1 cellular context compared by ENCODE assay signal in the genomic region with DNA sequence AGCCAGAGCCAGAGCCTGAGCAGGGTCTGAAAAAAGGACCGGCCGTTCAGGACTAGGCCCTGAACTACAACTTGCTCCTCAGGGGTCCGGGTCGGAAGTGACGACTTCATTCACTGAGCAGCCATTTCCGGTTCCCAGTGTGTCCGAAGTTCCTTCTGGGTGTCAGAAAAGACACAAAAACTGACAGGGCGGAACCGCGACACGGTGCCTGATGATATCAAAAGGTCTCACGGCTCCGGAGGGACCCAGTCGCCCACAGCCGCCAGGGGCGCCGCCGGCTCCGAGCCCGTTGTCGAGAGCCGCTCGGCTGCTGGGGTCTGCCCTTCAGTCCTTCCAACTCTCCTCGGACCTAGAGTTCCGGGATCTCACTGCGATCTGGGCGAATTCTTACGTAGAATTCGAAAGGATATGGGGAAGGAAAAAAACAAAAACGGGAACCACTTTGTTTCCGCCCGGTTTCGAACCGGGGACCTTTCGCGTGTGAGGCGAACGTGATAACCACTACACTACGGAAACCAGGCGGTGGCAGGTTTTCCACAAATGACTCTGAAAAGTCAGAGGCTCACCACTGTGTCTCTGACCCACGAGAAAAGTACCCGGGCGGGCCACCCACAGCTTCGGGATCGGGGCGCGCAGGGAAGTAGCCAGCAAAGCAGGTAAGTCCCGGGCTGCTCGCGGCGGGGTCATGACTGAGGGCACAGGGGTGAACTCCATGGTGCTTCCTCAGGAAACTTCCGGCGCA.
TF ChIP-seq lines count a peak whose summit lies in the region.

No MANE protein-coding gene starts in this region.

TF ChIP-seq in HepG2, 621 proteins besides CTCF, POLR2A, EP300 and RAD21 (continued from another document and continues in another):
- TF ChIP-seq EHMT2 (IDR thresholded peaks at IDR 0.05; ENCODE audit: borderline replicate concordance, low read depth, low read length) (no peak), FOXK2 (IDR thresholded peaks at IDR 0.05) (no peak), ZBTB42 (CRISPR knock-in tag; IDR thresholded peaks at IDR 0.05) (peak; percentile 27; the same call in 1 of the 2 replicates), TBX3 (IDR thresholded peaks at IDR 0.05; ENCODE audit: borderline replicate concordance) (0 out of 2 replicates have a peak, but pooled peaks have one; percentile 32), PHF8 (CRISPR knock-in tag; IDR thresholded peaks at IDR 0.05) (peak; percentile 82), ZNF430 (CRISPR knock-in tag; IDR thresholded peaks at IDR 0.05) (peak; percentile 88), MXI1 (IDR thresholded peaks at IDR 0.05; ENCODE audit: borderline replicate concordance, low read depth, low read length) (no peak), ZNF550 (CRISPR knock-in tag; IDR thresholded peaks at IDR 0.05; ENCODE audit: borderline replicate concordance) (no peak), CREM (IDR thresholded peaks at IDR 0.05) (peak; percentile 86), CREM (CRISPR knock-in tag; IDR thresholded peaks at IDR 0.05) (no peak), SAFB2 (CRISPR knock-in tag; IDR thresholded peaks at IDR 0.05; ENCODE audit: borderline replicate concordance, low read depth) (no peak), ZFP1 (CRISPR knock-in tag; IDR thresholded peaks at IDR 0.05) (peak; percentile 57; the same call in 1 of the 2 replicates), ZNF136 (CRISPR knock-in tag; IDR thresholded peaks at IDR 0.05; ENCODE audit: low read depth) (peak; percentile 94), ZNF343 (CRISPR knock-in tag; IDR thresholded peaks at IDR 0.05) (no peak), ARHGAP35 (CRISPR knock-in tag; IDR thresholded peaks at IDR 0.05; ENCODE audit: borderline replicate concordance) (peak; percentile 38; the same call in 1 of the 2 replicates), NKX3-1 (CRISPR knock-in tag; IDR thresholded peaks at IDR 0.05) (no peak), ZMYM4 (CRISPR knock-in tag; IDR thresholded peaks at IDR 0.05) (peak; percentile 38; the same call in 1 of the 2 replicates), ZSCAN22 (CRISPR knock-in tag; IDR thresholded peaks at IDR 0.05) (0 out of 2 replicates have a peak, but pooled peaks have one; percentile 5), SKI (IDR thresholded peaks at IDR 0.05; ENCODE audit: partially characterized antibody) (peak; percentile 46), ZNF446 (CRISPR knock-in tag; IDR thresholded peaks at IDR 0.05) (peak; percentile 84; the same call in 1 of the 2 replicates), ZNF670 (CRISPR knock-in tag; IDR thresholded peaks at IDR 0.05; ENCODE audit: borderline replicate concordance) (no peak), PCBP1 (IDR thresholded peaks at IDR 0.05; ENCODE audit: borderline replicate concordance, low read depth, low read length) (no peak), TAF1 (CRISPR knock-in tag; IDR thresholded peaks at IDR 0.05) (peak; percentile 79), PLRG1 (conservative IDR thresholded peaks at IDR 0.05) (no peak)
- TF ChIP-seq, protein P1, sequence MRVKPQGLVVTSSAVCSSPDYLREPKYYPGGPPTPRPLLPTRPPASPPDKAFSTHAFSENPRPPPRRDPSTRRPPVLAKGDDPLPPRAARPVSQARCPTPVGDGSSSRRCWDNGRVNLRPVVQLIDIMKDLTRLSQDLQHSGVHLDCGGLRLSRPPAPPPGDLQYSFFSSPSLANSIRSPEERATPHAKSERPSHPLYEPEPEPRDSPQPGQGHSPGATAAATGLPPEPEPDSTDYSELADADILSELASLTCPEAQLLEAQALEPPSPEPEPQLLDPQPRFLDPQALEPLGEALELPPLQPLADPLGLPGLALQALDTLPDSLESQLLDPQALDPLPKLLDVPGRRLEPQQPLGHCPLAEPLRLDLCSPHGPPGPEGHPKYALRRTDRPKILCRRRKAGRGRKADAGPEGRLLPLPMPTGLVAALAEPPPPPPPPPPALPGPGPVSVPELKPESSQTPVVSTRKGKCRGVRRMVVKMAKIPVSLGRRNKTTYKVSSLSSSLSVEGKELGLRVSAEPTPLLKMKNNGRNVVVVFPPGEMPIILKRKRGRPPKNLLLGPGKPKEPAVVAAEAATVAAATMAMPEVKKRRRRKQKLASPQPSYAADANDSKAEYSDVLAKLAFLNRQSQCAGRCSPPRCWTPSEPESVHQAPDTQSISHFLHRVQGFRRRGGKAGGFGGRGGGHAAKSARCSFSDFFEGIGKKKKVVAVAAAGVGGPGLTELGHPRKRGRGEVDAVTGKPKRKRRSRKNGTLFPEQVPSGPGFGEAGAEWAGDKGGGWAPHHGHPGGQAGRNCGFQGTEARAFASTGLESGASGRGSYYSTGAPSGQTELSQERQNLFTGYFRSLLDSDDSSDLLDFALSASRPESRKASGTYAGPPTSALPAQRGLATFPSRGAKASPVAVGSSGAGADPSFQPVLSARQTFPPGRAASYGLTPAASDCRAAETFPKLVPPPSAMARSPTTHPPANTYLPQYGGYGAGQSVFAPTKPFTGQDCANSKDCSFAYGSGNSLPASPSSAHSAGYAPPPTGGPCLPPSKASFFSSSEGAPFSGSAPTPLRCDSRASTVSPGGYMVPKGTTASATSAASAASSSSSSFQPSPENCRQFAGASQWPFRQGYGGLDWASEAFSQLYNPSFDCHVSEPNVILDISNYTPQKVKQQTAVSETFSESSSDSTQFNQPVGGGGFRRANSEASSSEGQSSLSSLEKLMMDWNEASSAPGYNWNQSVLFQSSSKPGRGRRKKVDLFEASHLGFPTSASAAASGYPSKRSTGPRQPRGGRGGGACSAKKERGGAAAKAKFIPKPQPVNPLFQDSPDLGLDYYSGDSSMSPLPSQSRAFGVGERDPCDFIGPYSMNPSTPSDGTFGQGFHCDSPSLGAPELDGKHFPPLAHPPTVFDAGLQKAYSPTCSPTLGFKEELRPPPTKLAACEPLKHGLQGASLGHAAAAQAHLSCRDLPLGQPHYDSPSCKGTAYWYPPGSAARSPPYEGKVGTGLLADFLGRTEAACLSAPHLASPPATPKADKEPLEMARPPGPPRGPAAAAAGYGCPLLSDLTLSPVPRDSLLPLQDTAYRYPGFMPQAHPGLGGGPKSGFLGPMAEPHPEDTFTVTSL (CRISPR knock-in tag; IDR thresholded peaks at IDR 0.05; ENCODE audit: borderline replicate concordance): no peak
- TF ChIP-seq, protein P2, sequence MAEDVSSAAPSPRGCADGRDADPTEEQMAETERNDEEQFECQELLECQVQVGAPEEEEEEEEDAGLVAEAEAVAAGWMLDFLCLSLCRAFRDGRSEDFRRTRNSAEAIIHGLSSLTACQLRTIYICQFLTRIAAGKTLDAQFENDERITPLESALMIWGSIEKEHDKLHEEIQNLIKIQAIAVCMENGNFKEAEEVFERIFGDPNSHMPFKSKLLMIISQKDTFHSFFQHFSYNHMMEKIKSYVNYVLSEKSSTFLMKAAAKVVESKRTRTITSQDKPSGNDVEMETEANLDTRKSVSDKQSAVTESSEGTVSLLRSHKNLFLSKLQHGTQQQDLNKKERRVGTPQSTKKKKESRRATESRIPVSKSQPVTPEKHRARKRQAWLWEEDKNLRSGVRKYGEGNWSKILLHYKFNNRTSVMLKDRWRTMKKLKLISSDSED (CRISPR knock-in tag; IDR thresholded peaks at IDR 0.05): no peak
- TF ChIP-seq, protein P3, sequence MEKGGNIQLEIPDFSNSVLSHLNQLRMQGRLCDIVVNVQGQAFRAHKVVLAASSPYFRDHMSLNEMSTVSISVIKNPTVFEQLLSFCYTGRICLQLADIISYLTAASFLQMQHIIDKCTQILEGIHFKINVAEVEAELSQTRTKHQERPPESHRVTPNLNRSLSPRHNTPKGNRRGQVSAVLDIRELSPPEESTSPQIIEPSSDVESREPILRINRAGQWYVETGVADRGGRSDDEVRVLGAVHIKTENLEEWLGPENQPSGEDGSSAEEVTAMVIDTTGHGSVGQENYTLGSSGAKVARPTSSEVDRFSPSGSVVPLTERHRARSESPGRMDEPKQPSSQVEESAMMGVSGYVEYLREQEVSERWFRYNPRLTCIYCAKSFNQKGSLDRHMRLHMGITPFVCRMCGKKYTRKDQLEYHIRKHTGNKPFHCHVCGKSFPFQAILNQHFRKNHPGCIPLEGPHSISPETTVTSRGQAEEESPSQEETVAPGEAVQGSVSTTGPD (CRISPR knock-in tag; IDR thresholded peaks at IDR 0.05): 0 out of 2 replicates have a peak, but pooled peaks have one; percentile 53
- TF ChIP-seq, protein P4, sequence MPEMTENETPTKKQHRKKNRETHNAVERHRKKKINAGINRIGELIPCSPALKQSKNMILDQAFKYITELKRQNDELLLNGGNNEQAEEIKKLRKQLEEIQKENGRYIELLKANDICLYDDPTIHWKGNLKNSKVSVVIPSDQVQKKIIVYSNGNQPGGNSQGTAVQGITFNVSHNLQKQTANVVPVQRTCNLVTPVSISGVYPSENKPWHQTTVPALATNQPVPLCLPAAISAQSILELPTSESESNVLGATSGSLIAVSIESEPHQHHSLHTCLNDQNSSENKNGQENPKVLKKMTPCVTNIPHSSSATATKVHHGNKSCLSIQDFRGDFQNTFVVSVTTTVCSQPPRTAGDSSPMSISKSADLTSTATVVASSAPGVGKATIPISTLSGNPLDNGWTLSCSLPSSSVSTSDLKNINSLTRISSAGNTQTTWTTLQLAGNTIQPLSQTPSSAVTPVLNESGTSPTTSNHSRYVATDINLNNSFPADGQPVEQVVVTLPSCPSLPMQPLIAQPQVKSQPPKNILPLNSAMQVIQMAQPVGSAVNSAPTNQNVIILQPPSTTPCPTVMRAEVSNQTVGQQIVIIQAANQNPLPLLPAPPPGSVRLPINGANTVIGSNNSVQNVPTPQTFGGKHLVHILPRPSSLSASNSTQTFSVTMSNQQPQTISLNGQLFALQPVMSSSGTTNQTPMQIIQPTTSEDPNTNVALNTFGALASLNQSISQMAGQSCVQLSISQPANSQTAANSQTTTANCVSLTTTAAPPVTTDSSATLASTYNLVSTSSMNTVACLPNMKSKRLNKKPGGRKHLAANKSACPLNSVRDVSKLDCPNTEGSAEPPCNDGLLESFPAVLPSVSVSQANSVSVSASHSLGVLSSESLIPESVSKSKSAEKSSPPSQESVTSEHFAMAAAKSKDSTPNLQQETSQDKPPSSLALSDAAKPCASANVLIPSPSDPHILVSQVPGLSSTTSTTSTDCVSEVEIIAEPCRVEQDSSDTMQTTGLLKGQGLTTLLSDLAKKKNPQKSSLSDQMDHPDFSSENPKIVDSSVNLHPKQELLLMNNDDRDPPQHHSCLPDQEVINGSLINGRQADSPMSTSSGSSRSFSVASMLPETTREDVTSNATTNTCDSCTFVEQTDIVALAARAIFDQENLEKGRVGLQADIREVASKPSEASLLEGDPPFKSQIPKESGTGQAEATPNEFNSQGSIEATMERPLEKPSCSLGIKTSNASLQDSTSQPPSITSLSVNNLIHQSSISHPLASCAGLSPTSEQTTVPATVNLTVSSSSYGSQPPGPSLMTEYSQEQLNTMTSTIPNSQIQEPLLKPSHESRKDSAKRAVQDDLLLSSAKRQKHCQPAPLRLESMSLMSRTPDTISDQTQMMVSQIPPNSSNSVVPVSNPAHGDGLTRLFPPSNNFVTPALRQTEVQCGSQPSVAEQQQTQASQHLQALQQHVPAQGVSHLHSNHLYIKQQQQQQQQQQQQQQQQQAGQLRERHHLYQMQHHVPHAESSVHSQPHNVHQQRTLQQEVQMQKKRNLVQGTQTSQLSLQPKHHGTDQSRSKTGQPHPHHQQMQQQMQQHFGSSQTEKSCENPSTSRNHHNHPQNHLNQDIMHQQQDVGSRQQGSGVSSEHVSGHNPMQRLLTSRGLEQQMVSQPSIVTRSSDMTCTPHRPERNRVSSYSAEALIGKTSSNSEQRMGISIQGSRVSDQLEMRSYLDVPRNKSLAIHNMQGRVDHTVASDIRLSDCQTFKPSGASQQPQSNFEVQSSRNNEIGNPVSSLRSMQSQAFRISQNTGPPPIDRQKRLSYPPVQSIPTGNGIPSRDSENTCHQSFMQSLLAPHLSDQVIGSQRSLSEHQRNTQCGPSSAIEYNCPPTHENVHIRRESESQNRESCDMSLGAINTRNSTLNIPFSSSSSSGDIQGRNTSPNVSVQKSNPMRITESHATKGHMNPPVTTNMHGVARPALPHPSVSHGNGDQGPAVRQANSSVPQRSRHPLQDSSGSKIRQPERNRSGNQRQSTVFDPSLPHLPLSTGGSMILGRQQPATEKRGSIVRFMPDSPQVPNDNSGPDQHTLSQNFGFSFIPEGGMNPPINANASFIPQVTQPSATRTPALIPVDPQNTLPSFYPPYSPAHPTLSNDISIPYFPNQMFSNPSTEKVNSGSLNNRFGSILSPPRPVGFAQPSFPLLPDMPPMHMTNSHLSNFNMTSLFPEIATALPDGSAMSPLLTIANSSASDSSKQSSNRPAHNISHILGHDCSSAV (CRISPR knock-in tag; IDR thresholded peaks at IDR 0.05; ENCODE audit: borderline replicate concordance): 0 out of 2 replicates have a peak, but pooled peaks have one; percentile 56
- TF ChIP-seq, protein P5, sequence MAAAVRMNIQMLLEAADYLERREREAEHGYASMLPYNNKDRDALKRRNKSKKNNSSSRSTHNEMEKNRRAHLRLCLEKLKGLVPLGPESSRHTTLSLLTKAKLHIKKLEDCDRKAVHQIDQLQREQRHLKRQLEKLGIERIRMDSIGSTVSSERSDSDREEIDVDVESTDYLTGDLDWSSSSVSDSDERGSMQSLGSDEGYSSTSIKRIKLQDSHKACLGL (CRISPR knock-in tag; IDR thresholded peaks at IDR 0.05): 0 out of 2 replicates have a peak, but pooled peaks have one; percentile 70
- TF ChIP-seq, protein P6, sequence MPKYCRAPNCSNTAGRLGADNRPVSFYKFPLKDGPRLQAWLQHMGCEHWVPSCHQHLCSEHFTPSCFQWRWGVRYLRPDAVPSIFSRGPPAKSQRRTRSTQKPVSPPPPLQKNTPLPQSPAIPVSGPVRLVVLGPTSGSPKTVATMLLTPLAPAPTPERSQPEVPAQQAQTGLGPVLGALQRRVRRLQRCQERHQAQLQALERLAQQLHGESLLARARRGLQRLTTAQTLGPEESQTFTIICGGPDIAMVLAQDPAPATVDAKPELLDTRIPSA (CRISPR knock-in tag; IDR thresholded peaks at IDR 0.05; ENCODE audit: borderline replicate concordance): peak; percentile 89; the same call in 1 of the 2 replicates
- TF ChIP-seq, protein P7, sequence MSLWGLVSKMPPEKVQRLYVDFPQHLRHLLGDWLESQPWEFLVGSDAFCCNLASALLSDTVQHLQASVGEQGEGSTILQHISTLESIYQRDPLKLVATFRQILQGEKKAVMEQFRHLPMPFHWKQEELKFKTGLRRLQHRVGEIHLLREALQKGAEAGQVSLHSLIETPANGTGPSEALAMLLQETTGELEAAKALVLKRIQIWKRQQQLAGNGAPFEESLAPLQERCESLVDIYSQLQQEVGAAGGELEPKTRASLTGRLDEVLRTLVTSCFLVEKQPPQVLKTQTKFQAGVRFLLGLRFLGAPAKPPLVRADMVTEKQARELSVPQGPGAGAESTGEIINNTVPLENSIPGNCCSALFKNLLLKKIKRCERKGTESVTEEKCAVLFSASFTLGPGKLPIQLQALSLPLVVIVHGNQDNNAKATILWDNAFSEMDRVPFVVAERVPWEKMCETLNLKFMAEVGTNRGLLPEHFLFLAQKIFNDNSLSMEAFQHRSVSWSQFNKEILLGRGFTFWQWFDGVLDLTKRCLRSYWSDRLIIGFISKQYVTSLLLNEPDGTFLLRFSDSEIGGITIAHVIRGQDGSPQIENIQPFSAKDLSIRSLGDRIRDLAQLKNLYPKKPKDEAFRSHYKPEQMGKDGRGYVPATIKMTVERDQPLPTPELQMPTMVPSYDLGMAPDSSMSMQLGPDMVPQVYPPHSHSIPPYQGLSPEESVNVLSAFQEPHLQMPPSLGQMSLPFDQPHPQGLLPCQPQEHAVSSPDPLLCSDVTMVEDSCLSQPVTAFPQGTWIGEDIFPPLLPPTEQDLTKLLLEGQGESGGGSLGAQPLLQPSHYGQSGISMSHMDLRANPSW (CRISPR knock-in tag; IDR thresholded peaks at IDR 0.05; ENCODE audit: borderline replicate concordance): peak; percentile 57; the same call in 1 of the 2 replicates
